ENCODE assay signal across 29 cellular contexts in the genomic region with DNA sequence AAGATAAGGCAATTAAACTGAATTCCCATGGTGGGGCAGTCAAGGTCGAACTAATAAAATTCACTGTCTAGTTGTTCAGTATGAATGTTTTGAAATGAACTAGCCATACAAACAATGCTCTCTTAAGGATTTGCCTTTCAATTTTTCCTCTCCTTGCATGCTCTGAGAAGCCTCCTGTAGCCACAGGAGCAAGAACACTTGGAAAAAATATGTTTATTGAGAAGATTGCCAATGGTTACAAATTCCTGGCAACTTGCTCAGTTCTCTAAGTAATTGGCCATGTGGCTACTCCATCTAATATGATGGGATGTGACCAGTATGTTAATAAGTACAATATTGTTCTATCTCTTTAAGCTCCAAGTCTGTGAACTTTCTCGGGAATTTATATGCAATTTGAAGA. TPM values are rescaled to one million over a fixed set of nuclear protein-coding genes. Genes with fewer than 3 reads are reported as not detected.
"Had no signal": no experiment of that assay in that cellular context is flagged by ENCODE, and none has a peak within 500 bp of the region (broad histone marks: within the 10 kb centered on the region; RNA-seq: fewer than 3 reads in every experiment).

No MANE protein-coding gene starts in this region.

- H3K27ac ChIP-seq: brain microvascular endothelial cell, esophagus muscularis mucosa, foreskin keratinocyte, gastrocnemius medialis, WERI-Rb-1 had no signal

- H3K36me3 ChIP-seq: brain microvascular endothelial cell, esophagus muscularis mucosa, gastrocnemius medialis, WERI-Rb-1 had no signal

- H3K4me3 ChIP-seq: esophagus muscularis mucosa, gastrocnemius medialis had no signal

- DNase-seq: activated B cell treated with CpG ODN at 0.5 μM for 24 hours; activated CD4-positive, alpha-beta T cell treated with anti-CD3 and anti-CD28 coated beads for 48 hours; activated CD4-positive, alpha-beta T cell treated with anti-CD3 and anti-CD28 coated beads, Interleukin-2, amount 50 U/mL, for 1 hour; activated CD4-positive, alpha-beta T cell treated with anti-CD3 and anti-CD28 coated beads, Interleukin-2, amount 50 U/mL, for 48 hours; activated CD8-positive, alpha-beta memory T cell treated with anti-CD3 and anti-CD28 coated beads for 24 hours; activated CD8-positive, alpha-beta T cell treated with anti-CD3 and anti-CD28 coated beads for 36 hours; activated effector memory CD4-positive, alpha-beta T cell treated with Interleukin-2 at 50 U/mL for 16 hours; activated gamma-delta T cell treated with Interleukin-2 at 50 U/mL for 16 hours; activated naive CD4-positive, alpha-beta T cell treated with anti-CD3 and anti-CD28 coated beads, Interleukin-2, amount 50 U/mL, for 16 hours; activated naive CD4-positive, alpha-beta T cell treated with Interleukin-2 at 50 U/mL for 16 hours; activated T-cell treated with anti-CD3 and anti-CD28 coated beads, Interleukin-2, amount 50 U/mL, for 4 hours; amniotic stem cell; brain microvascular endothelial cell; cortex of kidney; dermis blood vessel endothelial cell; effector CD4-positive, alpha-beta T cell; effector memory CD8-positive, alpha-beta T cell; erythroblast; foreskin keratinocyte; gastrocnemius medialis; T-helper 2 cell; WERI-Rb-1 had no signal

- H3K9me3 ChIP-seq: esophagus muscularis mucosa, gastrocnemius medialis had no signal

- H3K27me3 ChIP-seq: brain microvascular endothelial cell, esophagus muscularis mucosa, foreskin keratinocyte, gastrocnemius medialis had no signal

- ATAC-seq: activated CD4-positive, CD25-positive, alpha-beta regulatory T cell treated with anti-CD3 and anti-CD28 coated beads, Interleukin-2, amount 50 U/mL, for 24 hours; activated CD8-positive, alpha-beta T cell treated with anti-CD3 and anti-CD28 coated beads for 36 hours; activated T-cell treated with anti-CD3 and anti-CD28 coated beads, Interleukin-2, amount 50 U/mL, for 4 hours; activated T-helper 17 cell treated with anti-CD3 and anti-CD28 coated beads, Interleukin-2, amount 50 U/mL, for 72 hours; effector memory CD8-positive, alpha-beta T cell; foreskin keratinocyte; gastrocnemius medialis had no signal

RNA-seq across cellular contexts. Expression of a gene that starts 49.4 kb away (rescaled TPM):
- total RNA-seq: activated B cell treated with CpG ODN at 0.5 μM for 24 hours; activated CD8-positive, alpha-beta T cell treated with anti-CD3 and anti-CD28 coated beads for 36 hours; activated T-cell treated with anti-CD3 and anti-CD28 coated beads, Interleukin-2, amount 50 U/mL, for 4 hours; activated T-helper 17 cell treated with anti-CD3 and anti-CD28 coated beads, Interleukin-2, amount 50 U/mL, for 72 hours; bronchial epithelial cell; chondrocyte; dermis blood vessel endothelial cell; esophagus muscularis mucosa; foreskin keratinocyte; gastrocnemius medialis; glomerular endothelial cell; T-helper 1 cell treated with Interleukin-12 subunit alpha and Interleukin-12 subunit beta and Interleukin-4 antibody, amounts not matched to agents 30 ng/mL and 1 ng/mL, for 36 hours had no signal
